ENCODE assay signal across 9 cellular contexts in genomic region chr20:50467618-50468373, GRCh38. TPM values are rescaled to one million over a fixed set of nuclear protein-coding genes. Genes with fewer than 3 reads are reported as not detected.
DNase-seq lines count a peak whose midpoint lies in the region; ATAC-seq, FAIRE-seq and TF ChIP-seq lines count a peak whose summit lies in the region.
"Had no signal": no experiment of that assay in that cellular context is flagged by ENCODE, and none has a peak within 500 bp of the region (broad histone marks: within the 10 kb centered on the region; RNA-seq: fewer than 3 reads in every experiment).

No MANE protein-coding gene starts in this region.

- no peaks in the 10 kb centered on the region for H3K27me3 ChIP-seq in astrocyte (ENCODE audit: insufficient read depth, low read length)
- no peaks in the 10 kb centered on the region for H3K27me3 ChIP-seq in mesendoderm (ENCODE audit: insufficient read depth, low read length, poor library complexity)
- no peaks in the 10 kb centered on the region for H3K27me3 ChIP-seq in PC-9 (ENCODE audit: insufficient read depth, low read depth)

- CTCF ChIA-PET in activated CD8-positive, alpha-beta memory T cell treated with anti-CD3 and anti-CD28 coated beads, Interleukin-2, amount 10 ng/mL, durations not matched to agents 7 days and 5 days (lab: Charles Lee) = interaction anchor here (1.2 to 9.0 kb wide), 6 partner anchors 11 to 396 kb away, joined by 3 to 154 read pairs (median 4); partner anchors contain the start of gene CEBPB
- CTCF ChIA-PET in PC-9 (lab: Charles Lee) = no interaction called here

- intact Hi-C loops in PC-9 (cut with micrococcal nuclease; ENCODE audit: unreplicated experiment) = loop anchor here (10.0 kb wide), 1 partner anchor 393 kb away; no protein-coding TSS in a partner anchor

- peaks cover 26% of the 10 kb centered on the region for H3F3A ChIP-seq in PC-9 (ENCODE audit: insufficient read depth, low read depth)

- no peaks in the 10 kb centered on the region for H3K9me3 Mint-ChIP-seq in activated CD8-positive, alpha-beta memory T cell treated with anti-CD3 and anti-CD28 coated beads, Interleukin-2, amount 10 ng/mL, durations not matched to agents 7 days and 5 days (ENCODE audit: low read depth)
- H3K9me3 Mint-ChIP-seq in astrocyte (ENCODE audit: unreplicated experiment) = no peaks in the 10 kb centered on the region
- H3K9me3 Mint-ChIP-seq: T-helper 1 cell treated with Interleukin-12 subunit alpha and Interleukin-12 subunit beta and Interleukin-4 antibody, amounts not matched to agents 30 μg/mL and 1 μg/mL, for 36 hours had no signal

- no peak overlapping the region for H3K4ac ChIP-seq in mesendoderm (ENCODE audit: low read depth, low read length)

- H3K9me3 ChIP-seq in astrocyte (ENCODE audit: insufficient read depth, low read depth, low read length) (no peaks in the 10 kb centered on the region), PC-9 (ENCODE audit: insufficient read depth, low read depth) (no peaks in the 10 kb centered on the region)

- H3K79me1 ChIP-seq in mesendoderm (ENCODE audit: low read length) = no peaks in the 10 kb centered on the region

- peak; percentile 44 for ATAC-seq in activated CD8-positive, alpha-beta memory T cell treated with anti-CD3 and anti-CD28 coated beads, Interleukin-2, amount 10 ng/mL, durations not matched to agents 7 days and 5 days

- H3K4me2 ChIP-seq in astrocyte (ENCODE audit: low read length) (no peak overlapping the region), mesendoderm (ENCODE audit: low read length) (no peak overlapping the region), PC-9 (no peak overlapping the region)

- no peak overlapping the region for H3K56ac ChIP-seq in mesendoderm (ENCODE audit: low read length)

- POLR2A ChIA-PET in PC-9 (lab: Charles Lee; ENCODE audit: unreplicated experiment) = no interaction called here

- H4K8ac ChIP-seq in mesendoderm (ENCODE audit: low read depth, low read length) = no peak overlapping the region

- BruUV-seq in PC-9 (replicated peaks; lab: Mats Ljungman, UMichigan) = no TSS peak

- FAIRE-seq in astrocyte (lab: Jason Lieb, UNC) = no peak

- no peaks in the 10 kb centered on the region for H3K27me3 Mint-ChIP-seq in activated CD8-positive, alpha-beta memory T cell treated with anti-CD3 and anti-CD28 coated beads, Interleukin-2, amount 10 ng/mL, durations not matched to agents 7 days and 5 days
- H3K27me3 Mint-ChIP-seq in astrocyte (ENCODE audit: low read depth, unreplicated experiment) = peaks cover 3% of the 10 kb centered on the region

- H4K5ac ChIP-seq in mesendoderm (ENCODE audit: low read length) = no peak overlapping the region

- no CpG with 5 or more reads among the region's 6 CpGs for WGBS in mesendoderm (ENCODE audit: extremely low coverage, insufficient coverage, low lambda C conversion rate)

- no peak overlapping the region for H2BK15ac ChIP-seq in mesendoderm (replicated peaks; ENCODE audit: low read depth)

- TF ChIP-seq CTCF in astrocyte (IDR thresholded peaks at IDR 0.05; ENCODE audit: insufficient read depth, low read depth, low read length) = no peak
- TF ChIP-seq CTCF in PC-9 (conservative IDR thresholded peaks at IDR 0.05) = no peak

- H2AFZ ChIP-seq in astrocyte (ENCODE audit: low read depth, low read length) (peak overlapping the region; percentile 31), PC-9 (no peak overlapping the region)

- H3K27ac ChIP-seq in astrocyte (ENCODE audit: low read depth, low read length) (no peak overlapping the region), mesendoderm (ENCODE audit: low read depth, low read length) (no peak overlapping the region), PC-9 (no peak overlapping the region)

- H3K9me2 ChIP-seq in PC-9 (ENCODE audit: insufficient read depth) = no peaks in the 10 kb centered on the region

- no peak overlapping the region for H3K18ac ChIP-seq in mesendoderm (ENCODE audit: low read length)

- no peak overlapping the region for H2BK120ac ChIP-seq in mesendoderm (ENCODE audit: low read depth, low read length)

- no peak overlapping the region for H2BK5ac ChIP-seq in mesendoderm (ENCODE audit: low read length)

- H3K9ac ChIP-seq in astrocyte (ENCODE audit: low read length) = no peak overlapping the region
- no peak overlapping the region for H3K9ac ChIP-seq in mesendoderm (ENCODE audit: low read length)

- no peak overlapping the region for H2AK5ac ChIP-seq in mesendoderm (ENCODE audit: low read length)

- no peak overlapping the region for H3K4me3 ChIP-seq in astrocyte (ENCODE audit: insufficient read depth, low read depth, low read length)
- no peak overlapping the region for H3K4me3 ChIP-seq in mesendoderm (ENCODE audit: low read length)
- H3K4me3 ChIP-seq in PC-9 = no peak overlapping the region

- H3K36me3 Mint-ChIP-seq in activated CD8-positive, alpha-beta memory T cell treated with anti-CD3 and anti-CD28 coated beads, Interleukin-2, amount 10 ng/mL, durations not matched to agents 7 days and 5 days = no peaks in the 10 kb centered on the region
- H3K36me3 Mint-ChIP-seq in astrocyte (ENCODE audit: low read depth, unreplicated experiment) = no peaks in the 10 kb centered on the region

- H3K4me1 ChIP-seq in astrocyte (ENCODE audit: insufficient read depth, low read length) (no peaks in the 10 kb centered on the region), mesendoderm (ENCODE audit: control insufficient read depth, low read depth, low read length) (no peaks in the 10 kb centered on the region), PC-9 (replicated peaks; ENCODE audit: insufficient read depth) (peaks cover 32% of the 10 kb centered on the region)

- H3K36me3 ChIP-seq in astrocyte (ENCODE audit: insufficient read depth, low read length) (no peaks in the 10 kb centered on the region), mesendoderm (ENCODE audit: control insufficient read depth, insufficient read depth, low read length) (no peaks in the 10 kb centered on the region), PC-9 (ENCODE audit: low read depth) (no peaks in the 10 kb centered on the region)

- no peaks in the 10 kb centered on the region for H4K20me1 ChIP-seq in astrocyte (ENCODE audit: insufficient read depth, low read length)
- no peaks in the 10 kb centered on the region for H4K20me1 ChIP-seq in PC-9 (ENCODE audit: insufficient read depth)

- H3K27ac Mint-ChIP-seq in activated CD8-positive, alpha-beta memory T cell treated with anti-CD3 and anti-CD28 coated beads, Interleukin-2, amount 10 ng/mL, durations not matched to agents 7 days and 5 days = no peak overlapping the region
- no peak overlapping the region for H3K27ac Mint-ChIP-seq in astrocyte (ENCODE audit: unreplicated experiment)
- H3K27ac Mint-ChIP-seq: T-helper 1 cell treated with Interleukin-12 subunit alpha and Interleukin-12 subunit beta and Interleukin-4 antibody, amounts not matched to agents 30 μg/mL and 1 μg/mL, for 36 hours had no signal

- H3K79me2 ChIP-seq in astrocyte (ENCODE audit: insufficient read depth, low read length) (no peaks in the 10 kb centered on the region), mesendoderm (ENCODE audit: control insufficient read depth, insufficient read depth, low read length) (no peaks in the 10 kb centered on the region), PC-9 (ENCODE audit: low read depth) (no peaks in the 10 kb centered on the region)

- no peak overlapping the region for H3K4me3 Mint-ChIP-seq in activated CD8-positive, alpha-beta memory T cell treated with anti-CD3 and anti-CD28 coated beads, Interleukin-2, amount 10 ng/mL, durations not matched to agents 7 days and 5 days
- H3K4me3 Mint-ChIP-seq in astrocyte (ENCODE audit: unreplicated experiment) = no peak overlapping the region
- H3K4me3 Mint-ChIP-seq: T-helper 1 cell treated with Interleukin-12 subunit alpha and Interleukin-12 subunit beta and Interleukin-4 antibody, amounts not matched to agents 30 μg/mL and 1 μg/mL, for 36 hours had no signal

- H3K4me1 Mint-ChIP-seq in activated CD8-positive, alpha-beta memory T cell treated with anti-CD3 and anti-CD28 coated beads, Interleukin-2, amount 10 ng/mL, durations not matched to agents 7 days and 5 days = peaks cover 32% of the 10 kb centered on the region
- no peaks in the 10 kb centered on the region for H3K4me1 Mint-ChIP-seq in astrocyte (ENCODE audit: low read depth, unreplicated experiment)

- no peak overlapping the region for H3K23ac ChIP-seq in mesendoderm (ENCODE audit: low read length)

- DNase-seq in activated CD8-positive, alpha-beta memory T cell treated with anti-CD3 and anti-CD28 coated beads, Interleukin-2, amount 10 ng/mL, durations not matched to agents 7 days and 5 days = peak; percentile 57
- DNase-seq in activated CD8-positive, alpha-beta memory T cell treated with anti-CD3 and anti-CD28 coated beads for 24 hours = no peak
- DNase-seq in NCI-H69 (lab: John Stamatoyannopoulos, UW) = peak; percentile 5
- peak; percentile 29 for DNase-seq in astrocyte (ENCODE audit: low read depth)
- peak; percentile 76 for DNase-seq in mesendoderm
- DNase-seq in cortex of kidney (lab: John Stamatoyannopoulos, UW) = no peak
- DNase-seq in PC-9 = no peak
- DNase-seq in GM19238 (ENCODE audit: insufficient read length, low spot score) = no peak

RNA-seq across cellular contexts. Expression of gene PTPN1, which starts 42.4 kb away (rescaled TPM):
- total RNA-seq in activated CD8-positive, alpha-beta memory T cell treated with anti-CD3 and anti-CD28 coated beads, Interleukin-2, amount 10 ng/mL, durations not matched to agents 7 days and 5 days = 10 to 100 TPM; 62.5 to 74.7 TPM
- total RNA-seq in astrocyte = 60.6 and 64.9 TPM in 2 replicates
- polyA plus RNA-seq in mesendoderm (2013, experiment 1 of 2) = 32.0 TPM
- 31.3 TPM for polyA plus RNA-seq in mesendoderm (2013, experiment 2 of 2)
- total RNA-seq in PC-9 (2021) = 46.3 and 59.8 TPM in 2 replicates

Comparison
In these comparisons a context has a peak if more than half of its experiments do, and no peak if none do; other contexts are left out.
1. DNase-seq: peak in activated CD8-positive, alpha-beta memory T cell treated with anti-CD3 and anti-CD28 coated beads, Interleukin-2, amount 10 ng/mL, durations not matched to agents 7 days and 5 days (single experiment), NCI-H69 (single experiment), astrocyte (single experiment) and mesendoderm (single experiment); none in activated CD8-positive, alpha-beta memory T cell treated with anti-CD3 and anti-CD28 coated beads for 24 hours (single experiment), cortex of kidney (single experiment), PC-9 (0 of 2) and GM19238 (single experiment).